1 cellular context compared by ENCODE assay signal in genomic region chr7:75916685-75917634, GRCh38.
TF ChIP-seq lines count a peak whose summit lies in the region.

No MANE protein-coding gene starts in this region.

TF ChIP-seq in liver, 16 proteins besides CTCF, POLR2A, EP300 and RAD21 (continued from another document):
- TF ChIP-seq, protein P1, sequence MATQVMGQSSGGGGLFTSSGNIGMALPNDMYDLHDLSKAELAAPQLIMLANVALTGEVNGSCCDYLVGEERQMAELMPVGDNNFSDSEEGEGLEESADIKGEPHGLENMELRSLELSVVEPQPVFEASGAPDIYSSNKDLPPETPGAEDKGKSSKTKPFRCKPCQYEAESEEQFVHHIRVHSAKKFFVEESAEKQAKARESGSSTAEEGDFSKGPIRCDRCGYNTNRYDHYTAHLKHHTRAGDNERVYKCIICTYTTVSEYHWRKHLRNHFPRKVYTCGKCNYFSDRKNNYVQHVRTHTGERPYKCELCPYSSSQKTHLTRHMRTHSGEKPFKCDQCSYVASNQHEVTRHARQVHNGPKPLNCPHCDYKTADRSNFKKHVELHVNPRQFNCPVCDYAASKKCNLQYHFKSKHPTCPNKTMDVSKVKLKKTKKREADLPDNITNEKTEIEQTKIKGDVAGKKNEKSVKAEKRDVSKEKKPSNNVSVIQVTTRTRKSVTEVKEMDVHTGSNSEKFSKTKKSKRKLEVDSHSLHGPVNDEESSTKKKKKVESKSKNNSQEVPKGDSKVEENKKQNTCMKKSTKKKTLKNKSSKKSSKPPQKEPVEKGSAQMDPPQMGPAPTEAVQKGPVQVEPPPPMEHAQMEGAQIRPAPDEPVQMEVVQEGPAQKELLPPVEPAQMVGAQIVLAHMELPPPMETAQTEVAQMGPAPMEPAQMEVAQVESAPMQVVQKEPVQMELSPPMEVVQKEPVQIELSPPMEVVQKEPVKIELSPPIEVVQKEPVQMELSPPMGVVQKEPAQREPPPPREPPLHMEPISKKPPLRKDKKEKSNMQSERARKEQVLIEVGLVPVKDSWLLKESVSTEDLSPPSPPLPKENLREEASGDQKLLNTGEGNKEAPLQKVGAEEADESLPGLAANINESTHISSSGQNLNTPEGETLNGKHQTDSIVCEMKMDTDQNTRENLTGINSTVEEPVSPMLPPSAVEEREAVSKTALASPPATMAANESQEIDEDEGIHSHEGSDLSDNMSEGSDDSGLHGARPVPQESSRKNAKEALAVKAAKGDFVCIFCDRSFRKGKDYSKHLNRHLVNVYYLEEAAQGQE (IDR thresholded peaks at IDR 0.05): peak; percentile 89
- no peak for TF ChIP-seq HNF4G (IDR thresholded peaks at IDR 0.05)
- TF ChIP-seq GABPA (IDR thresholded peaks at IDR 0.05 in 1 of 2, conservative IDR thresholded peaks at IDR 0.05 in 1 of 2): no peak
- TF ChIP-seq SP1 (IDR thresholded peaks at IDR 0.05): peak; percentile 76
- TF ChIP-seq YY1 (IDR thresholded peaks at IDR 0.05): peak; percentile 59
- TF ChIP-seq RXRA (IDR thresholded peaks at IDR 0.05): peak; percentile 82 to 88
- peak in 1 of 2 donors; percentile 14 for TF ChIP-seq JUND (IDR thresholded peaks at IDR 0.05)
- TF ChIP-seq EGR1 (IDR thresholded peaks at IDR 0.05; ENCODE audit: low read depth in 2 of 2): peak in 1 of 2 donors; percentile 34
- TF ChIP-seq HNF4A (conservative IDR thresholded peaks at IDR 0.05): peak; percentile 51 to 56
